Comparison of ENCODE assay signal across 28 cellular contexts in the genomic region with DNA sequence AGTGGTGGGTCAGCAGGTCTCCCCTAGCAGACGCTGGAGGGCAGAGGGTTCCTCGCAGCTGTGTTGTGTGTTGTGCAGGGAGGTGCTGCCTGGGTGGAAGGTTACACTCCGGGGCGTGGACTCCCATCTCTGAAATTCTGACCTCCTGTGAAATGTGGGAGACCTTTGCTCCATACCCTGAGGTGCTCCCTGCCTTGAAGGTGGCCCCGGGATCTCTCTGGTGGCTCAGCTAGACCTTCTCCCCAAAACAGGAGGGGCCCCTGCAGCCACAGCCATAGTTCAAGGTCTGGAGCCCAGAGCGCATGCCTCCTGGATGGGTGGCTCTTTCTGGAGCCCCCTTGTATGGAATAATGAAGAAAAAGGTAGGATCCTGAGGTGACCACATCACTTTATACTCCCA.
"Had no signal": no experiment of that assay in that cellular context is flagged by ENCODE, and none has a peak within 500 bp of the region (broad histone marks: within the 10 kb centered on the region; RNA-seq: fewer than 3 reads in every experiment).

No MANE protein-coding gene starts in this region.

- H3K27me3 ChIP-seq: pancreas, vagina had no signal

- FAIRE-seq: islet of Langerhans, pancreas had no signal

- H3K36me3 ChIP-seq: lower lobe of right lung, pancreas, prostate gland, suprapubic skin, thoracic aorta, tibial artery, vagina had no signal

- H3K9me3 ChIP-seq: lower lobe of right lung, pancreas, prostate gland, suprapubic skin, thoracic aorta, tibial artery, vagina had no signal

- H3K4me1 ChIP-seq: pancreas, prostate gland, suprapubic skin, tibial artery, vagina had no signal

- DNase-seq: hippocampal formation; immature natural killer cell; left cardiac atrium; lower lobe of right lung; mammary epithelial cell; mesenchymal stem cell; naive B cell; natural killer cell; nephron progenitor cell; nucleus accumbens; retina; right cardiac atrium; stimulated activated CD4-positive, alpha-beta T cell treated with anti-CD3 and anti-CD28 coated beads, Interleukin-1b, Interleukin-23, amount 100 ng/mL, for 48 hours; stimulated activated CD4-positive, alpha-beta T cell treated with anti-CD3 and anti-CD28 coated beads, Interleukin-2, amount 100 ng/mL, for 48 hours; stimulated activated CD4-positive, alpha-beta T cell treated with anti-CD3 and anti-CD28 coated beads, Interleukin-4, amount 100 ng/mL, for 4 hours; stimulated activated naive B cell treated with anti-CD40 and anti-IgM and Interleukin-4, amounts not matched to agents 10 μg/mL and 1 μg/mL and 100 μg/mL, for 72 hours; stimulated activated naive CD8-positive, alpha-beta T cell treated with anti-CD3 and anti-CD28 coated beads, Interleukin-15, Interleukin-2, amounts not matched to agents 100 U/mL and 50 U/mL, for 24 hours; trophoblast cell had no signal

- H3K4me3 ChIP-seq: lower lobe of right lung, pancreas, prostate gland, skin epidermis, suprapubic skin, thoracic aorta, tibial artery, vagina had no signal

- H3K27ac ChIP-seq: lower lobe of right lung, pancreas, prostate gland, skin epidermis, suprapubic skin, thoracic aorta, tibial artery, vagina had no signal

- ATAC-seq: left cardiac atrium; left lobe of liver; lower lobe of right lung; natural killer cell; pancreas; right cardiac atrium; sciatic nerve; stimulated activated naive B cell treated with anti-CD40 and anti-IgM and Interleukin-4, amounts not matched to agents 10 μg/mL and 1 μg/mL and 100 μg/mL, for 72 hours; stimulated activated naive CD8-positive, alpha-beta T cell treated with anti-CD3 and anti-CD28 coated beads, Interleukin-15, Interleukin-2, amounts not matched to agents 100 U/mL and 50 U/mL, for 24 hours had no signal
